8 cellular contexts compared by ENCODE assay signal in the genomic region with DNA sequence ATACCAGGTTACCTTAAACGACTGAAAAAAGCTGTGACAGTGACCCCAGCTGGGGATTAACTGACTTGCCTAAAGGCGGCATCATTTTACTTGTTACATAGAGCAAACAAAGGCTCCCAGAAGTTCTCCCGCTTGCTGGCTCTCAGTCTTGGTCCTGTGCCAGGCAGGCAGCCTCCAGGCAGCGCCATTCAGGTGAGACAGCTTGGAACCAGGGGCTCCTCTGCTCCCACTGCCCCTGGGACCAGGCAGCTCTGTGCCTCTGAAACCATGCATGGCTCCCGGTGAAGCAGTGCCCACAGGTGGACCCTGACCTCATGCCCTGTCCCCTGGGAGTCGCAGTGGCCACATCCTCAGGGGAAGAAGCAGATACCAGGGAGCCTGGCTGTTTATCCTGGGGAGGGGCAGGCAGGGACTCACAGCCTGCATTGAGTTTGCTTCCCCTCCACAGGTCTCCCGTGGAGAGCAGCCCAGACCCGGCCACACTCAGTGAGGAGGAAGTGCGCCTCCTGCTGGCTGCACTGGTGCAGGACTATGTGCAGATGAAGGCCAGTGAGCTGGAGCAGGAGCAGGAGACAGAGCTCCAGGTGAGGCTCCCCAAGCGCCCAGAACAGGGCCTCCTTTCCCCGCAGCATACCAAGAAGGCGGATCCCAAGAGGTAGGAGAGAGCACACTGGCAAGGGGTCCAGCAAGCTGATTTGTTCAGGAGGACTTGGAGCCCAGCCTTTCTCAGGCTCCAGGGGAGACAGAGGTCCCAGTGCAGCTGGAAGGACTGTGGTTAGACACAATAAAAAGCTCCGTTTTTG. TPM values are rescaled to one million over a fixed set of nuclear protein-coding genes. Genes with fewer than 3 reads are reported as not detected.
A peak's percentile ranks its signal among the peaks of the same experiment; 100 is the strongest.
DNase-seq lines count a peak whose midpoint lies in the region; ATAC-seq, FAIRE-seq and TF ChIP-seq lines count a peak whose summit lies in the region.

No MANE protein-coding gene starts in this region.

- peak overlapping the region; percentile 18 for H3K9ac ChIP-seq in Loucy (ENCODE audit: low read depth, low read length, poor library complexity, severe bottlenecking)

- H3K4me1 ChIP-seq in Loucy (ENCODE audit: insufficient read depth, low read length, poor library complexity, severe bottlenecking) (peaks cover 21% of the 10 kb centered on the region), left ventricle myocardium inferior (peaks cover 16% of the 10 kb centered on the region), small intestine (ENCODE audit: control insufficient read depth in 2 of 2, insufficient read depth in 1 of 2, low read depth in 1 of 2, low read length in 1 of 2) (peaks cover 0 to 2% of the 10 kb centered on the region in 2 donors)

- no peaks in the 10 kb centered on the region for H4K20me1 ChIP-seq in Loucy (ENCODE audit: insufficient read depth, low read length, poor library complexity, severe bottlenecking)

- peak; percentile 98 for ATAC-seq in SK-N-SH treated with all-trans-retinoic acid at 6 μM for 48 hours

- TF ChIP-seq CTCF in Loucy (conservative IDR thresholded peaks at IDR 0.05; ENCODE audit: low read length): peak; percentile 82
- TF ChIP-seq CTCF in left ventricle myocardium inferior (IDR thresholded peaks at IDR 0.05; ENCODE audit: borderline replicate concordance): peak; percentile 77

- H3K36me3 ChIP-seq in Loucy (ENCODE audit: insufficient read depth, low read length): no peaks in the 10 kb centered on the region
- no peaks in the 10 kb centered on the region for H3K36me3 ChIP-seq in left ventricle myocardium inferior
- H3K36me3 ChIP-seq in small intestine (ENCODE audit: control insufficient read depth in 2 of 2, insufficient read depth in 2 of 2, low read length in 2 of 2): no peaks in the 10 kb centered on the region

- H3F3A ChIP-seq in Loucy (ENCODE audit: low read depth): no peaks in the 10 kb centered on the region

- H3K27ac ChIP-seq in left ventricle myocardium inferior (replicated peaks) (no peak overlapping the region), small intestine (ENCODE audit: low read depth in 1 of 2, low read length in 1 of 2) (no peak overlapping the region)

- H3K27me3 ChIP-seq in Loucy (ENCODE audit: insufficient read depth, low read length, poor library complexity, severe bottlenecking) (no peaks in the 10 kb centered on the region), left ventricle myocardium inferior (ENCODE audit: low read depth) (no peaks in the 10 kb centered on the region), small intestine (ENCODE audit: control insufficient read depth in 2 of 2, insufficient read depth in 2 of 2, low read length in 2 of 2) (no peaks in the 10 kb centered on the region)

- H2AFZ ChIP-seq in Loucy (ENCODE audit: low read length): peak overlapping the region; percentile 97

- no peak for FAIRE-seq in small intestine (lab: Jason Lieb, UNC)

- no peaks in the 10 kb centered on the region for H3K79me2 ChIP-seq in Loucy (ENCODE audit: insufficient read depth, low read length)

- DNase-seq in ELR (ENCODE audit: low read depth) (peak; percentile 37), H4 (ENCODE audit: low spot score) (peak; percentile 70), left ventricle myocardium inferior (peak; percentile 77), small intestine (peak; percentile 74), GF-D8 (lab: John Stamatoyannopoulos, UW) (no peak)
- peak; percentile 87 for DNase-seq in activated naive CD4-positive, alpha-beta T cell treated with anti-CD3 and anti-CD28 coated beads, Interleukin-2, amount 50 U/mL, for 16 hours

- peak overlapping the region; percentile 64 for H3K4me2 ChIP-seq in Loucy (ENCODE audit: low read depth, low read length, poor library complexity, severe bottlenecking)

- peak overlapping the region; percentile 51 for H3K4me3 ChIP-seq in Loucy (ENCODE audit: low read length, poor library complexity, severe bottlenecking)
- no peak overlapping the region for H3K4me3 ChIP-seq in left ventricle myocardium inferior
- H3K4me3 ChIP-seq in small intestine (ENCODE audit: low read depth in 1 of 2, low read length in 2 of 2): no peak overlapping the region

- WGBS in small intestine, 3 donors: 9 to 32% (median 19%) methylated on average over 13 of the region's 13 CpGs

- no peaks in the 10 kb centered on the region for H3K9me3 ChIP-seq in Loucy (ENCODE audit: insufficient read depth, low read depth, low read length)
- no peaks in the 10 kb centered on the region for H3K9me3 ChIP-seq in left ventricle myocardium inferior (replicated peaks)
- H3K9me3 ChIP-seq in small intestine (ENCODE audit: control insufficient read depth, low read depth): no peaks in the 10 kb centered on the region

- intact Hi-C loops in left ventricle myocardium inferior (cut with micrococcal nuclease): no loop called here

- H3K9me2 ChIP-seq in Loucy (replicated peaks; ENCODE audit: low read depth, low read length): no peaks in the 10 kb centered on the region

TF ChIP-seq in SK-N-SH treated with all-trans-retinoic acid at 6 μM for 48 hours, 23 proteins besides CTCF, POLR2A, EP300 and RAD21:
- TF ChIP-seq PPARA (CRISPR knock-in tag; IDR thresholded peaks at IDR 0.05; ENCODE audit: borderline replicate concordance) (no peak), TCF4 (CRISPR knock-in tag; IDR thresholded peaks at IDR 0.05; ENCODE audit: borderline replicate concordance) (no peak), ARNTL (CRISPR knock-in tag; IDR thresholded peaks at IDR 0.05; ENCODE audit: borderline replicate concordance, low read depth) (no peak), ZNF70 (CRISPR knock-in tag; IDR thresholded peaks at IDR 0.05) (no peak), ZNF565 (CRISPR knock-in tag; conservative IDR thresholded peaks at IDR 0.05; ENCODE audit: low read depth) (no peak), ZFP30 (CRISPR knock-in tag; IDR thresholded peaks at IDR 0.05) (no peak), BACH2 (CRISPR knock-in tag; IDR thresholded peaks at IDR 0.05; ENCODE audit: borderline replicate concordance) (no peak), GLIS3 (CRISPR knock-in tag; IDR thresholded peaks at IDR 0.05) (no peak), ISL1 (CRISPR knock-in tag; IDR thresholded peaks at IDR 0.05) (no peak), ESRRG (CRISPR knock-in tag; IDR thresholded peaks at IDR 0.05) (no peak), SNAI2 (CRISPR knock-in tag; IDR thresholded peaks at IDR 0.05) (no peak), RARB (CRISPR knock-in tag; IDR thresholded peaks at IDR 0.05) (no peak), ZNF8 (CRISPR knock-in tag; IDR thresholded peaks at IDR 0.05) (no peak)
- TF ChIP-seq, protein P1, sequence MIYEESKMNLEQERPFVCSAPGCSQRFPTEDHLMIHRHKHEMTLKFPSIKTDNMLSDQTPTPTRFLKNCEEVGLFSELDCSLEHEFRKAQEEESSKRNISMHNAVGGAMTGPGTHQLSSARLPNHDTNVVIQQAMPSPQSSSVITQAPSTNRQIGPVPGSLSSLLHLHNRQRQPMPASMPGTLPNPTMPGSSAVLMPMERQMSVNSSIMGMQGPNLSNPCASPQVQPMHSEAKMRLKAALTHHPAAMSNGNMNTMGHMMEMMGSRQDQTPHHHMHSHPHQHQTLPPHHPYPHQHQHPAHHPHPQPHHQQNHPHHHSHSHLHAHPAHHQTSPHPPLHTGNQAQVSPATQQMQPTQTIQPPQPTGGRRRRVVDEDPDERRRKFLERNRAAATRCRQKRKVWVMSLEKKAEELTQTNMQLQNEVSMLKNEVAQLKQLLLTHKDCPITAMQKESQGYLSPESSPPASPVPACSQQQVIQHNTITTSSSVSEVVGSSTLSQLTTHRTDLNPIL (CRISPR knock-in tag; IDR thresholded peaks at IDR 0.05; ENCODE audit: low read depth): no peak
- TF ChIP-seq, protein P2, sequence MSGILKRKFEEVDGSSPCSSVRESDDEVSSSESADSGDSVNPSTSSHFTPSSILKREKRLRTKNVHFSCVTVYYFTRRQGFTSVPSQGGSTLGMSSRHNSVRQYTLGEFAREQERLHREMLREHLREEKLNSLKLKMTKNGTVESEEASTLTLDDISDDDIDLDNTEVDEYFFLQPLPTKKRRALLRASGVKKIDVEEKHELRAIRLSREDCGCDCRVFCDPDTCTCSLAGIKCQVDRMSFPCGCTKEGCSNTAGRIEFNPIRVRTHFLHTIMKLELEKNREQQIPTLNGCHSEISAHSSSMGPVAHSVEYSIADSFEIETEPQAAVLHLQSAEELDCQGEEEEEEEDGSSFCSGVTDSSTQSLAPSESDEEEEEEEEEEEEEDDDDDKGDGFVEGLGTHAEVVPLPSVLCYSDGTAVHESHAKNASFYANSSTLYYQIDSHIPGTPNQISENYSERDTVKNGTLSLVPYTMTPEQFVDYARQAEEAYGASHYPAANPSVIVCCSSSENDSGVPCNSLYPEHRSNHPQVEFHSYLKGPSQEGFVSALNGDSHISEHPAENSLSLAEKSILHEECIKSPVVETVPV (CRISPR knock-in tag; IDR thresholded peaks at IDR 0.05): no peak

RNA-seq across cellular contexts. Expression of a gene that starts 15.6 kb away (rescaled TPM):
- total RNA-seq in H4 (2014; rRNA removed; shearing (Covaris generic)): 17.8 and 22.9 TPM in 2 replicates
- 7.7 TPM for total RNA-seq in left ventricle myocardium inferior
- 10 to 100 TPM; 17.5 to 53.2 (median 34.0) TPM for polyA plus RNA-seq in small intestine
